ENCODE assay signal across 22 cellular contexts in genomic region chr1:207952617-207953542, GRCh38. TPM values are rescaled to one million over a fixed set of nuclear protein-coding genes. Genes with fewer than 3 reads are reported as not detected.
DNase-seq lines count a peak whose midpoint lies in the region; ATAC-seq, FAIRE-seq and TF ChIP-seq lines count a peak whose summit lies in the region.
"Had no signal": no experiment of that assay in that cellular context is flagged by ENCODE, and none has a peak within 500 bp of the region (broad histone marks: within the 10 kb centered on the region; RNA-seq: fewer than 3 reads in every experiment).

No MANE protein-coding gene starts in this region.

- H3K9me3 Mint-ChIP-seq in effector memory CD8-positive, alpha-beta T cell: no peaks in the 10 kb centered on the region
- H3K9me3 Mint-ChIP-seq: activated CD8-positive, alpha-beta T cell treated with anti-CD3 and anti-CD28 coated beads for 36 hours had no signal

- H3K27me3 Mint-ChIP-seq in effector memory CD8-positive, alpha-beta T cell: peaks cover 43 to 46% of the 10 kb centered on the region in 2 donors

- POLR2A ChIA-PET in endothelial cell of umbilical vein (lab: Charles Lee): no interaction called here

- H3K4me1 ChIP-seq in OCI-LY3 (ENCODE audit: low read length): peaks cover 49% of the 10 kb centered on the region
- H3K4me1 ChIP-seq in endothelial cell of umbilical vein (ENCODE audit: control insufficient read depth, extremely low read depth, insufficient read depth, low read length): peaks cover 28% of the 10 kb centered on the region
- H3K4me1 ChIP-seq: upper lobe of right lung had no signal

- no peaks in the 10 kb centered on the region for H3K9me1 ChIP-seq in endothelial cell of umbilical vein (replicated peaks; ENCODE audit: control insufficient read depth, extremely low read depth, insufficient read depth, low read length)

- H3K9ac ChIP-seq in OCI-LY3 (ENCODE audit: low read length) (peak overlapping the region; percentile 65), endothelial cell of umbilical vein (replicated peaks; ENCODE audit: extremely low read depth, insufficient read depth, low read length) (no peak overlapping the region)

- 0 out of 2 replicates have a peak overlapping the region, but pooled peaks have one; percentile 12 for H2AFZ ChIP-seq in OCI-LY3 (ENCODE audit: low read depth, low read length)
- H2AFZ ChIP-seq in endothelial cell of umbilical vein (ENCODE audit: low read depth, low read length): no peak overlapping the region

- FAIRE-seq in GM18507 (lab: Jason Lieb, UNC): peak; percentile 31
- FAIRE-seq in endothelial cell of umbilical vein (lab: Jason Lieb, UNC): peak; percentile 28

- DNase-seq in NCI-H2171 treated with DMSO at 0.1 percent for 48 hours (lab: John Stamatoyannopoulos, UW) (peak; percentile 14), NCI-H2171 (lab: John Stamatoyannopoulos, UW) (no peak), GM18507 (ENCODE audit: extremely low spot score, insufficient read length, low read depth) (no peak), endothelial cell of umbilical vein (ENCODE audit: low read depth, low spot score) (peak; percentile 42), erythroblast (lab: John Stamatoyannopoulos, UW) (no peak), AG08395 (ENCODE audit: low spot score) (no peak)
- DNase-seq in effector memory CD8-positive, alpha-beta T cell: no peak
- DNase-seq: activated CD8-positive, alpha-beta T cell treated with anti-CD3 and anti-CD28 coated beads for 36 hours; activated gamma-delta T cell treated with Interleukin-2 at 50 U/mL for 16 hours; activated T-cell treated with anti-CD3 and anti-CD28 coated beads for 4 hours; effector memory CD4-positive, alpha-beta T cell; kidney glomerular epithelial cell; NCI-H1048; NCI-H2029 treated with DMSO at 0.1 percent for 48 hours; NCI-H524 treated with DMSO at 0.1 percent for 48 hours; substantia nigra; upper lobe of right lung had no signal

- BruUV-seq in endothelial cell of umbilical vein (replicated peaks; lab: Mats Ljungman, UMichigan): no TSS peak

- H3K4me3 ChIP-seq in OCI-LY3 (ENCODE audit: low read length): peak overlapping the region; percentile 48
- no peak overlapping the region for H3K4me3 ChIP-seq in endothelial cell of umbilical vein (replicated peaks in 1 of 3; ENCODE audit: insufficient read depth in 1 of 3, low read depth in 1 of 3, low read length in 3 of 3)
- H3K4me3 ChIP-seq: upper lobe of right lung had no signal

- CTCF ChIA-PET in endothelial cell of umbilical vein (lab: Charles Lee): interaction anchor here (1.0 to 1.9 kb wide), 5 partner anchors 9 to 68 kb away, joined by 3 to 7 read pairs (median 5); no protein-coding TSS in a partner anchor

- H3K79me2 ChIP-seq in OCI-LY3 (ENCODE audit: low read length): no peaks in the 10 kb centered on the region
- H3K79me2 ChIP-seq in endothelial cell of umbilical vein (ENCODE audit: control insufficient read depth, insufficient read depth, low read length): no peaks in the 10 kb centered on the region

- ATAC-seq in effector memory CD8-positive, alpha-beta T cell (replicated peaks): no peak
- ATAC-seq: activated CD4-positive, CD25-positive, alpha-beta regulatory T cell treated with anti-CD3 and anti-CD28 coated beads, Interleukin-2, amount 50 U/mL, for 24 hours; activated CD8-positive, alpha-beta T cell treated with anti-CD3 and anti-CD28 coated beads for 36 hours; HCT116; upper lobe of right lung had no signal

- no peak overlapping the region for H3K27ac Mint-ChIP-seq in effector memory CD8-positive, alpha-beta T cell
- H3K27ac Mint-ChIP-seq: activated CD8-positive, alpha-beta T cell treated with anti-CD3 and anti-CD28 coated beads for 36 hours; brain had no signal

- no peaks in the 10 kb centered on the region for H3K36me3 Mint-ChIP-seq in effector memory CD8-positive, alpha-beta T cell (ENCODE audit: insufficient read depth)
- H3K36me3 Mint-ChIP-seq: brain had no signal

- H3K27me3 ChIP-seq in OCI-LY3 (ENCODE audit: low read depth, low read length) (no peaks in the 10 kb centered on the region), endothelial cell of umbilical vein (ENCODE audit: control insufficient read depth in 2 of 2, insufficient read depth in 2 of 2, low read length in 2 of 2) (peaks cover 2 to 5% of the 10 kb centered on the region in 2 experiments)
- H3K27me3 ChIP-seq: upper lobe of right lung had no signal

- peak overlapping the region; percentile 69 for H3K4me2 ChIP-seq in OCI-LY3 (ENCODE audit: low read length)
- no peak overlapping the region for H3K4me2 ChIP-seq in endothelial cell of umbilical vein (ENCODE audit: insufficient read depth, low read length)

- H4K20me1 ChIP-seq in OCI-LY3 (ENCODE audit: insufficient read depth, low read length) (no peaks in the 10 kb centered on the region), endothelial cell of umbilical vein (replicated peaks; ENCODE audit: control insufficient read depth, extremely low read depth, insufficient read depth, low read length) (no peaks in the 10 kb centered on the region)

- TF ChIP-seq POLR2A in endothelial cell of umbilical vein (IDR thresholded peaks at IDR 0.05; ENCODE audit: low read depth, low read length): no peak
- no peak for TF ChIP-seq POLR2A in erythroblast (IDR thresholded peaks at IDR 0.05; ENCODE audit: low read length)

- H3K4me3 Mint-ChIP-seq in effector memory CD8-positive, alpha-beta T cell: no peak overlapping the region
- H3K4me3 Mint-ChIP-seq: activated CD8-positive, alpha-beta T cell treated with anti-CD3 and anti-CD28 coated beads for 36 hours; brain had no signal

- H3K4me1 Mint-ChIP-seq in effector memory CD8-positive, alpha-beta T cell (ENCODE audit: low read depth in 2 of 2): no peaks in the 10 kb centered on the region

- TF ChIP-seq CTCF in OCI-LY3 (IDR thresholded peaks at IDR 0.05; ENCODE audit: low read depth, low read length) (no peak), endothelial cell of umbilical vein (IDR thresholded peaks at IDR 0.05; ENCODE audit: extremely low read depth in 1 of 2, insufficient read depth in 1 of 2, low read depth in 1 of 2, low read length in 2 of 2) (no peak)

- intact Hi-C loops in endothelial cell of umbilical vein (cut with micrococcal nuclease): no loop called here

- dilution Hi-C loops in endothelial cell of umbilical vein (cut with MboI; ENCODE audit: extremely low pct_ligation_motif_present, low sequenced_read_pairs): no loop called here

- H3K36me3 ChIP-seq in OCI-LY3 (replicated peaks; ENCODE audit: low read depth, low read length): no peaks in the 10 kb centered on the region
- no peaks in the 10 kb centered on the region for H3K36me3 ChIP-seq in endothelial cell of umbilical vein (ENCODE audit: control insufficient read depth in 2 of 2, extremely low read depth in 1 of 2, insufficient read depth in 2 of 2, low read length in 2 of 2)
- H3K36me3 ChIP-seq: upper lobe of right lung had no signal

- H3K27ac ChIP-seq in OCI-LY3 (ENCODE audit: low read length) (peak overlapping the region; percentile 94), endothelial cell of umbilical vein (ENCODE audit: insufficient read depth, low read depth, low read length) (no peak overlapping the region)
- H3K27ac ChIP-seq: upper lobe of right lung had no signal

- H3K9me3 ChIP-seq in OCI-LY3 (ENCODE audit: insufficient read depth, low read length) (no peaks in the 10 kb centered on the region), endothelial cell of umbilical vein (replicated peaks; ENCODE audit: control insufficient read depth, insufficient read depth, low read length) (no peaks in the 10 kb centered on the region)
- H3K9me3 ChIP-seq: upper lobe of right lung had no signal

TF ChIP-seq in endothelial cell of umbilical vein, 7 proteins besides CTCF, POLR2A, EP300 and RAD21:
- TF ChIP-seq JUN (IDR thresholded peaks at IDR 0.05; ENCODE audit: borderline replicate concordance, insufficient read depth, insufficient read length, low read depth) (no peak), EZH2 (IDR thresholded peaks at IDR 0.05; ENCODE audit: borderline replicate concordance, low read depth, low read length, severe bottlenecking) (no peak), FOS (IDR thresholded peaks at IDR 0.05; ENCODE audit: borderline replicate concordance, insufficient read depth, low read length) (no peak), GATA2 (IDR thresholded peaks at IDR 0.05; ENCODE audit: insufficient read depth, insufficient read length, low read depth, low read length) (no peak), MAX (IDR thresholded peaks at IDR 0.05; ENCODE audit: insufficient read depth, insufficient read length) (no peak), MYC (IDR thresholded peaks at IDR 0.05; ENCODE audit: low read depth, low read length) (no peak), POLR2AphosphoS5 (IDR thresholded peaks at IDR 0.05; ENCODE audit: insufficient read depth, low read depth, low read length) (no peak)

RNA-seq across cellular contexts. Expression of gene CD34, which starts 42.0 kb away (rescaled TPM):
- 115 and 174 TPM in 2 replicates for total RNA-seq in endothelial cell of umbilical vein
- polyA plus RNA-seq in endothelial cell of umbilical vein: 102 and 136 TPM in 2 replicates
- 39.5 and 65.4 TPM in 2 replicates for polyA plus RNA-seq in endothelial cell of umbilical vein (2011; cell fraction: cytosol; rRNA removed)
- 32.2 and 55.6 TPM in 2 replicates for polyA plus RNA-seq in endothelial cell of umbilical vein (2011; cell fraction: nucleus; rRNA removed)
- 16.9 and 23.7 TPM in 2 replicates for polyA plus RNA-seq in endothelial cell of umbilical vein (2012)
- 87.5 and 111 TPM in 2 replicates for polyA minus RNA-seq in endothelial cell of umbilical vein
- polyA minus RNA-seq in endothelial cell of umbilical vein (2011; cell fraction: cytosol; rRNA and poly(A)+ RNA removed): not detected
- polyA minus RNA-seq in endothelial cell of umbilical vein (2011; cell fraction: nucleus; rRNA and poly(A)+ RNA removed): 19.8 and 20.0 TPM in 2 replicates
- total RNA-seq: G401 had no signal

Comparison
In these comparisons a context has a peak if more than half of its experiments do, and no peak if none do; other contexts are left out.
1. DNase-seq: peak in NCI-H2171 treated with DMSO at 0.1 percent for 48 hours (single experiment) and endothelial cell of umbilical vein (single experiment); none in NCI-H2171 (single experiment), GM18507 (single experiment), erythroblast (0 of 2), effector memory CD8-positive, alpha-beta T cell (0 of 3) and AG08395 (single experiment).